Comparison of ENCODE assay signal across 8 cellular contexts in the genomic region with DNA sequence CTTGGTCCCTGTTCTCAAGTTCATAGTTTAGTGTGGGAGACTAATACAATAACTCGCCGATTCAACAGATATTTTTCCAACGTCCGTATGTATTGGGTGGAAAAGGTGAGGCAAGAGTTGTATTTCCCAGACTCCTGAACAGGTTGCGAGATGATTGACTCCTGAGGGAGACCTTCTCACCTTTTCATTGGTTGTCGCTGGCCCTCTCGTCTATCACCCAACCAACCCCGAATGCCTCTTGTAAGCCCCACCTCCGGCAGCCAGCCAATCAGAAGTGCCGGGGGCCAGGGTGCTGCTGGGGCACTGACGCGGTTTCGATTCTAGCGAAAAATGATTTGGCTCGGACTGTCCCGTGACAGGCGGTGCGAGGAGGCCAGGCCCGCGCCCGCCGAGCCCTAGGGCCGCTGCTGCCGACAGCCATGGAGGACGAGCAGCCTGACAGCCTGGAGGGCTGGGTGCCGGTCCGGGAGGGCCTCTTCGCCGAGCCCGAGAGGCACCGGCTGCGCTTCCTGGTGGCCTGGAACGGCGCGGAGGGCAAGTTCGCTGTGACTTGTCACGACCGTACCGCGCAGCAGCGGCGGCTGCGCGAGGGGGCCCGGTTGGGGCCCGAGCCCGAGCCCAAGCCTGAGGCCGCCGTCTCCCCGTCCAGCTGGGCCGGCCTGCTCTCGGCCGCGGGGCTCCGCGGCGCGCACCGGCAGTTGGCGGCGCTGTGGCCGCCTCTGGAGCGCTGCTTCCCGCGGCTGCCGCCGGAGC. TPM values are rescaled to one million over a fixed set of nuclear protein-coding genes. Genes with fewer than 3 reads are reported as not detected.
DNase-seq lines count a peak whose midpoint lies in the region; ATAC-seq and TF ChIP-seq lines count a peak whose summit lies in the region.

A gene with protein sequence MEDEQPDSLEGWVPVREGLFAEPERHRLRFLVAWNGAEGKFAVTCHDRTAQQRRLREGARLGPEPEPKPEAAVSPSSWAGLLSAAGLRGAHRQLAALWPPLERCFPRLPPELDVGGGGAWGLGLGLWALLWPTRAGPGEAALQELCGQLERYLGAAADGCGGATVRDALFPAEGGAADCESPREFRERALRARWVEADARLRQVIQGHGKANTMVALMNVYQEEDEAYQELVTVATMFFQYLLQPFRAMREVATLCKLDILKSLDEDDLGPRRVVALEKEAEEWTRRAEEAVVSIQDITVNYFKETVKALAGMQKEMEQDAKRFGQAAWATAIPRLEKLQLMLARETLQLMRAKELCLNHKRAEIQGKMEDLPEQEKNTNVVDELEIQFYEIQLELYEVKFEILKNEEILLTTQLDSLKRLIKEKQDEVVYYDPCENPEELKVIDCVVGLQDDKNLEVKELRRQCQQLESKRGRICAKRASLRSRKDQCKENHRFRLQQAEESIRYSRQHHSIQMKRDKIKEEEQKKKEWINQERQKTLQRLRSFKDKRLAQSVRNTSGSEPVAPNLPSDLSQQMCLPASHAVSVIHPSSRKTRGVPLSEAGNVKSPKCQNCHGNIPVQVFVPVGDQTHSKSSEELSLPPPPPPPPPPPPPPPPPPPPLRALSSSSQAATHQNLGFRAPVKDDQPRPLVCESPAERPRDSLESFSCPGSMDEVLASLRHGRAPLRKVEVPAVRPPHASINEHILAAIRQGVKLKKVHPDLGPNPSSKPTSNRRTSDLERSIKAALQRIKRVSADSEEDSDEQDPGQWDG (plus strand): TSS at position 321 of the 753 bp plus-strand sequence. CDS start 99 bp downstream, at position 420.

- WGBS in thymus, result under 1% methylated on average over 67 of the region's 67 CpGs

- peaks cover 42% of the 10 kb centered on the region for H3K79me2 ChIP-seq in osteoblast (ENCODE audit: insufficient read depth, low read length)

- no peaks in the 10 kb centered on the region for H3K27me3 Mint-ChIP-seq in activated naive CD8-positive, alpha-beta T cell
- peaks cover 2% of the 10 kb centered on the region for H3K27me3 Mint-ChIP-seq in glutamatergic neuron (ENCODE audit: unreplicated experiment)

- no peaks in the 10 kb centered on the region for H3K9me3 Mint-ChIP-seq in activated naive CD8-positive, alpha-beta T cell (ENCODE audit: low read depth)
- H3K9me3 Mint-ChIP-seq in glutamatergic neuron (ENCODE audit: unreplicated experiment), result no peaks in the 10 kb centered on the region

- H3K4me2 ChIP-seq in osteoblast (ENCODE audit: insufficient read depth, low read length), result peak within 1 kb of the TSS; percentile 83

- peak within 1 kb of the TSS; percentile 91 for H3K27ac ChIP-seq in osteoblast (ENCODE audit: low read depth, low read length)
- peak within 1 kb of the TSS; percentile 97 for H3K27ac ChIP-seq in thymus (ENCODE audit: low read depth)

- H4K20me1 ChIP-seq in osteoblast (ENCODE audit: insufficient read depth, low read length), result peaks cover 3% of the 10 kb centered on the region

- peaks cover 44% of the 10 kb centered on the region for H3K4me1 Mint-ChIP-seq in activated naive CD8-positive, alpha-beta T cell (ENCODE audit: low read depth)
- H3K4me1 Mint-ChIP-seq in glutamatergic neuron (ENCODE audit: low read depth, unreplicated experiment), result peaks cover 13% of the 10 kb centered on the region

- H3K4me1 ChIP-seq in osteoblast (ENCODE audit: insufficient read depth, low read length) (peaks cover 10% of the 10 kb centered on the region), thymus (ENCODE audit: control insufficient read depth, insufficient read depth, low read length) (peaks cover 4% of the 10 kb centered on the region)

- H3K27me3 ChIP-seq in osteoblast (ENCODE audit: insufficient read depth, low read length) (no peaks in the 10 kb centered on the region), thymus (ENCODE audit: control insufficient read depth, insufficient read depth) (no peaks in the 10 kb centered on the region)

- H3K4me3 ChIP-seq in osteoblast (ENCODE audit: insufficient read depth, low read length) (peak within 1 kb of the TSS; percentile 90), thymus (ENCODE audit: low read length) (peak within 1 kb of the TSS; percentile 98)

- peak; percentile 52 for TF ChIP-seq CTCF in GM10266 (IDR thresholded peaks at IDR 0.05; ENCODE audit: control insufficient read depth, insufficient read depth, low read depth, missing control alignments)
- no peak for TF ChIP-seq CTCF in glutamatergic neuron (IDR thresholded peaks at IDR 0.05; ENCODE audit: partially characterized antibody, unreplicated experiment)
- no peak for TF ChIP-seq CTCF in osteoblast (IDR thresholded peaks at IDR 0.05; ENCODE audit: extremely low read depth, low read depth, low read length)

- H3K9me3 ChIP-seq in osteoblast (ENCODE audit: low read depth, low read length), result no peaks in the 10 kb centered on the region
- H3K9me3 ChIP-seq in thymus (ENCODE audit: control insufficient read depth), result no peaks in the 10 kb centered on the region

- H3K4me3 Mint-ChIP-seq in activated naive CD8-positive, alpha-beta T cell, result peak within 1 kb of the TSS; percentile 96
- peak within 1 kb of the TSS; percentile 98 for H3K4me3 Mint-ChIP-seq in glutamatergic neuron (ENCODE audit: unreplicated experiment)

- ATAC-seq in HG02610 (IDR thresholded peaks at IDR 0.05; ENCODE audit: unreplicated experiment) (peak; percentile 80), SK-N-SH treated with all-trans-retinoic acid at 6 μM for 48 hours (peak; percentile 99)

- H3K27ac Mint-ChIP-seq in activated naive CD8-positive, alpha-beta T cell, result peak within 1 kb of the TSS; percentile 98
- H3K27ac Mint-ChIP-seq in glutamatergic neuron (ENCODE audit: unreplicated experiment), result peak within 1 kb of the TSS; percentile 87

- DNase-seq in GM10266 (ENCODE audit: extremely low spot score) (peak; percentile 95), NCI-H1092 (lab: John Stamatoyannopoulos, UW) (peak; percentile 93), glutamatergic neuron (peak; percentile 95), osteoblast (ENCODE audit: insufficient read length, low spot score, missing footprints) (peak; percentile 98)

- H3K36me3 ChIP-seq in osteoblast (ENCODE audit: insufficient read depth, low read length), result peaks cover 20% of the 10 kb centered on the region
- no peaks in the 10 kb centered on the region for H3K36me3 ChIP-seq in thymus (ENCODE audit: control insufficient read depth, insufficient read depth)

- peak within 1 kb of the TSS; percentile 91 for H2AFZ ChIP-seq in osteoblast (ENCODE audit: low read length)

- peaks cover 12% of the 10 kb centered on the region for H3K36me3 Mint-ChIP-seq in activated naive CD8-positive, alpha-beta T cell
- no peaks in the 10 kb centered on the region for H3K36me3 Mint-ChIP-seq in glutamatergic neuron (ENCODE audit: unreplicated experiment)

TF ChIP-seq in SK-N-SH treated with all-trans-retinoic acid at 6 μM for 48 hours, 23 proteins besides CTCF, POLR2A, EP300 and RAD21:
- TF ChIP-seq, protein P1, sequence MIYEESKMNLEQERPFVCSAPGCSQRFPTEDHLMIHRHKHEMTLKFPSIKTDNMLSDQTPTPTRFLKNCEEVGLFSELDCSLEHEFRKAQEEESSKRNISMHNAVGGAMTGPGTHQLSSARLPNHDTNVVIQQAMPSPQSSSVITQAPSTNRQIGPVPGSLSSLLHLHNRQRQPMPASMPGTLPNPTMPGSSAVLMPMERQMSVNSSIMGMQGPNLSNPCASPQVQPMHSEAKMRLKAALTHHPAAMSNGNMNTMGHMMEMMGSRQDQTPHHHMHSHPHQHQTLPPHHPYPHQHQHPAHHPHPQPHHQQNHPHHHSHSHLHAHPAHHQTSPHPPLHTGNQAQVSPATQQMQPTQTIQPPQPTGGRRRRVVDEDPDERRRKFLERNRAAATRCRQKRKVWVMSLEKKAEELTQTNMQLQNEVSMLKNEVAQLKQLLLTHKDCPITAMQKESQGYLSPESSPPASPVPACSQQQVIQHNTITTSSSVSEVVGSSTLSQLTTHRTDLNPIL (CRISPR knock-in tag; IDR thresholded peaks at IDR 0.05; ENCODE audit: low read depth), result no peak
- peak; percentile 35; the same call in 1 of the 2 replicates for TF ChIP-seq SNAI2 (CRISPR knock-in tag; IDR thresholded peaks at IDR 0.05)

RNA-seq across cellular contexts. Expression of the gene that starts here (rescaled TPM):
- total RNA-seq in glutamatergic neuron (ENCODE audit: unreplicated experiment), result 4.2 TPM
- 8.0 and 8.3 TPM in 2 replicates for total RNA-seq in osteoblast
- polyA plus RNA-seq in thymus, result 7.8 TPM

Comparison
In these comparisons a context has a peak if more than half of its experiments do, and no peak if none do; other contexts are left out.
1. Peak in every context shown above with its lines: DNase-seq, ATAC-seq, H3K4me3 ChIP-seq and H3K27ac ChIP-seq.